ENCODE assay signal across 17 cellular contexts in the genomic region with DNA sequence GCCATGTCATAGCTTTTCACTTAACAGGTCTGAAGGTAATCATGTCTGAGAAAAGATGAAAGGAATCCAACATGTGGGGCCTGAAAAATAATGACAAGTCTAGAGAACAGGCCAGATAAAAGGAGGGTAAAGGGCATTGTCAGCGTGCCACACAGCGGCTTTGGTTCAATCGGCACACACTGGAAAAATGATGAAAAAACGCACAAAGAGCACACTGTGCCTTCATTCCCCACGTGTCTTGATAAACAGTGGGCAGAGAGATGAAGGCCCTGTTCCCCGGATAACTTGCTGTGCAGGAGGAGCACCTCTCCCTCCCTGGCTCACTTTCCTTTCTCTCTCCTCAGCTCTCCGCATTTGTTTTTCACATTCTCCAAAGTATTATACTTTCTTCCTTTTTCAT.
"Had no signal": no experiment of that assay in that cellular context is flagged by ENCODE, and none has a peak within 500 bp of the region (broad histone marks: within the 10 kb centered on the region; RNA-seq: fewer than 3 reads in every experiment).

No MANE protein-coding gene starts in this region.

- H3K36me3 Mint-ChIP-seq: brain had no signal

- H3K4me1 ChIP-seq: foreskin keratinocyte, transverse colon had no signal

- H3K27me3 Mint-ChIP-seq: brain had no signal

- H3K27ac ChIP-seq: foreskin keratinocyte, transverse colon, VCaP had no signal

- H3K4me3 Mint-ChIP-seq: brain had no signal

- ATAC-seq: activated naive CD4-positive, alpha-beta T cell treated with anti-CD3 and anti-CD28 coated beads, Interleukin-2, amount 50 U/mL, for 72 hours; foreskin keratinocyte; left colon; mucosa of descending colon; stimulated activated naive CD8-positive, alpha-beta T cell treated with anti-CD3 and anti-CD28 coated beads, Interleukin-15, Interleukin-2, amounts not matched to agents 100 U/mL and 50 U/mL, for 24 hours had no signal

- H3K36me3 ChIP-seq: transverse colon had no signal

- DNase-seq: activated CD4-positive, CD25-positive, alpha-beta regulatory T cell treated with anti-CD3 and anti-CD28 coated beads, Interleukin-2, amount 50 U/mL, for 72 hours; activated T-cell treated with anti-CD3 and anti-CD28 coated beads, Interleukin-2, amount 50 U/mL, for 1 hour; dermis blood vessel endothelial cell; effector memory CD4-positive, alpha-beta T cell; foreskin keratinocyte; left colon; mesenchymal stem cell; mucosa of descending colon; stimulated activated CD4-positive, alpha-beta T cell treated with anti-CD3 and anti-CD28 coated beads, Interleukin-4, amount 100 ng/mL, for 4 hours; stimulated activated naive CD8-positive, alpha-beta T cell treated with anti-CD3 and anti-CD28 coated beads, Interleukin-15, Interleukin-2, amounts not matched to agents 100 U/mL and 50 U/mL, for 24 hours; SW 1271; T-helper 2 cell; transverse colon had no signal

- H3K9me3 ChIP-seq: mucosa of descending colon, transverse colon had no signal

- H3K4me3 ChIP-seq: mucosa of descending colon, transverse colon had no signal

- H3K27me3 ChIP-seq: foreskin keratinocyte, transverse colon had no signal

- H3K27ac Mint-ChIP-seq: activated naive CD4-positive, alpha-beta T cell treated with anti-CD3 and anti-CD28 coated beads, Interleukin-2, amount 50 U/mL, for 72 hours; brain; progenitor cell of endocrine pancreas had no signal
